Comparison of ENCODE assay signal across 2 cellular contexts in genomic region chr2:97712175-97712574, GRCh38. TPM values are rescaled to one million over a fixed set of nuclear protein-coding genes. Genes with fewer than 3 reads are reported as not detected.
"Had no signal": no experiment of that assay in that cellular context is flagged by ENCODE, and none has a peak within 500 bp of the region (broad histone marks: within the 10 kb centered on the region; RNA-seq: fewer than 3 reads in every experiment).

No MANE protein-coding gene starts in this region.

RNA-seq across cellular contexts. Expression of gene ZAP70, which starts 1.2 kb away (rescaled TPM):
- total RNA-seq: epithelial cell of proximal tubule, pulmonary artery endothelial cell had no signal
